Comparison of ENCODE assay signal across 2 cellular contexts in the genomic region with DNA sequence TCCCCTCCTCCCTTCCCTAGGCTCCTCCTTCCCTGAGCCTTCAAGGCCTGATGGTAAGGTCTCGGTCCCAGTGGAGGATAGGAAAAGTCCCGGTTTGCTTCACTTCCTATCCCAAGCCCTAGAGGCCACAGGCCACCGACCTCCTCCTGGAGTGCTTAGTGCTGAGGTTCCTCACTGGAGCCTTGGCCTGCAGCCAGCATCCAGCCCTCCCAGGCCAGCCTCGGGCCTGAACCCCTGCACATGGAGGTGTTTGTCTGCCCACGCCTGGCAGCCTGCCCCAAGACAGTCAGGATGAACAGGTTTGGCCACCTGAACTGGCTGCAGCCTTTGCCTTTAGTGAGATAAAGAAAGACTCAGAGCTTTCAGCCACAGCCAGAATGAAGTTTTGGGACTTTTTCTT.
TF ChIP-seq lines count a peak whose summit lies in the region.

No MANE protein-coding gene starts in this region.

TF ChIP-seq in liver, 16 proteins besides CTCF, POLR2A, EP300 and RAD21:
- TF ChIP-seq NR2F2 (IDR thresholded peaks at IDR 0.05), result peak; percentile 95
- no peak for TF ChIP-seq RXRA (IDR thresholded peaks at IDR 0.05)

TF ChIP-seq in HepG2, 621 proteins besides CTCF, POLR2A, EP300 and RAD21:
- TF ChIP-seq SATB2 (CRISPR knock-in tag; IDR thresholded peaks at IDR 0.05), result no peak
- TF ChIP-seq MEIS1 (CRISPR knock-in tag; IDR thresholded peaks at IDR 0.05; ENCODE audit: borderline replicate concordance), result no peak
- TF ChIP-seq, protein P1, sequence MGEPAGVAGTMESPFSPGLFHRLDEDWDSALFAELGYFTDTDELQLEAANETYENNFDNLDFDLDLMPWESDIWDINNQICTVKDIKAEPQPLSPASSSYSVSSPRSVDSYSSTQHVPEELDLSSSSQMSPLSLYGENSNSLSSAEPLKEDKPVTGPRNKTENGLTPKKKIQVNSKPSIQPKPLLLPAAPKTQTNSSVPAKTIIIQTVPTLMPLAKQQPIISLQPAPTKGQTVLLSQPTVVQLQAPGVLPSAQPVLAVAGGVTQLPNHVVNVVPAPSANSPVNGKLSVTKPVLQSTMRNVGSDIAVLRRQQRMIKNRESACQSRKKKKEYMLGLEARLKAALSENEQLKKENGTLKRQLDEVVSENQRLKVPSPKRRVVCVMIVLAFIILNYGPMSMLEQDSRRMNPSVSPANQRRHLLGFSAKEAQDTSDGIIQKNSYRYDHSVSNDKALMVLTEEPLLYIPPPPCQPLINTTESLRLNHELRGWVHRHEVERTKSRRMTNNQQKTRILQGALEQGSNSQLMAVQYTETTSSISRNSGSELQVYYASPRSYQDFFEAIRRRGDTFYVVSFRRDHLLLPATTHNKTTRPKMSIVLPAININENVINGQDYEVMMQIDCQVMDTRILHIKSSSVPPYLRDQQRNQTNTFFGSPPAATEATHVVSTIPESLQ (CRISPR knock-in tag; conservative IDR thresholded peaks at IDR 0.05), result no peak
- TF ChIP-seq, protein P2, sequence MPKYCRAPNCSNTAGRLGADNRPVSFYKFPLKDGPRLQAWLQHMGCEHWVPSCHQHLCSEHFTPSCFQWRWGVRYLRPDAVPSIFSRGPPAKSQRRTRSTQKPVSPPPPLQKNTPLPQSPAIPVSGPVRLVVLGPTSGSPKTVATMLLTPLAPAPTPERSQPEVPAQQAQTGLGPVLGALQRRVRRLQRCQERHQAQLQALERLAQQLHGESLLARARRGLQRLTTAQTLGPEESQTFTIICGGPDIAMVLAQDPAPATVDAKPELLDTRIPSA (CRISPR knock-in tag; IDR thresholded peaks at IDR 0.05; ENCODE audit: borderline replicate concordance), result no peak
- no peak for TF ChIP-seq ZNF331 (CRISPR knock-in tag; IDR thresholded peaks at IDR 0.05)
- TF ChIP-seq ZFP1 (CRISPR knock-in tag; IDR thresholded peaks at IDR 0.05), result no peak
- TF ChIP-seq, protein P3, sequence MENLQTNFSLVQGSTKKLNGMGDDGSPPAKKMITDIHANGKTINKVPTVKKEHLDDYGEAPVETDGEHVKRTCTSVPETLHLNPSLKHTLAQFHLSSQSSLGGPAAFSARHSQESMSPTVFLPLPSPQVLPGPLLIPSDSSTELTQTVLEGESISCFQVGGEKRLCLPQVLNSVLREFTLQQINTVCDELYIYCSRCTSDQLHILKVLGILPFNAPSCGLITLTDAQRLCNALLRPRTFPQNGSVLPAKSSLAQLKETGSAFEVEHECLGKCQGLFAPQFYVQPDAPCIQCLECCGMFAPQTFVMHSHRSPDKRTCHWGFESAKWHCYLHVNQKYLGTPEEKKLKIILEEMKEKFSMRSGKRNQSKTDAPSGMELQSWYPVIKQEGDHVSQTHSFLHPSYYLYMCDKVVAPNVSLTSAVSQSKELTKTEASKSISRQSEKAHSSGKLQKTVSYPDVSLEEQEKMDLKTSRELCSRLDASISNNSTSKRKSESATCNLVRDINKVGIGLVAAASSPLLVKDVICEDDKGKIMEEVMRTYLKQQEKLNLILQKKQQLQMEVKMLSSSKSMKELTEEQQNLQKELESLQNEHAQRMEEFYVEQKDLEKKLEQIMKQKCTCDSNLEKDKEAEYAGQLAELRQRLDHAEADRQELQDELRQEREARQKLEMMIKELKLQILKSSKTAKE (CRISPR knock-in tag; IDR thresholded peaks at IDR 0.05; ENCODE audit: borderline replicate concordance), result no peak
- TF ChIP-seq, protein P4, sequence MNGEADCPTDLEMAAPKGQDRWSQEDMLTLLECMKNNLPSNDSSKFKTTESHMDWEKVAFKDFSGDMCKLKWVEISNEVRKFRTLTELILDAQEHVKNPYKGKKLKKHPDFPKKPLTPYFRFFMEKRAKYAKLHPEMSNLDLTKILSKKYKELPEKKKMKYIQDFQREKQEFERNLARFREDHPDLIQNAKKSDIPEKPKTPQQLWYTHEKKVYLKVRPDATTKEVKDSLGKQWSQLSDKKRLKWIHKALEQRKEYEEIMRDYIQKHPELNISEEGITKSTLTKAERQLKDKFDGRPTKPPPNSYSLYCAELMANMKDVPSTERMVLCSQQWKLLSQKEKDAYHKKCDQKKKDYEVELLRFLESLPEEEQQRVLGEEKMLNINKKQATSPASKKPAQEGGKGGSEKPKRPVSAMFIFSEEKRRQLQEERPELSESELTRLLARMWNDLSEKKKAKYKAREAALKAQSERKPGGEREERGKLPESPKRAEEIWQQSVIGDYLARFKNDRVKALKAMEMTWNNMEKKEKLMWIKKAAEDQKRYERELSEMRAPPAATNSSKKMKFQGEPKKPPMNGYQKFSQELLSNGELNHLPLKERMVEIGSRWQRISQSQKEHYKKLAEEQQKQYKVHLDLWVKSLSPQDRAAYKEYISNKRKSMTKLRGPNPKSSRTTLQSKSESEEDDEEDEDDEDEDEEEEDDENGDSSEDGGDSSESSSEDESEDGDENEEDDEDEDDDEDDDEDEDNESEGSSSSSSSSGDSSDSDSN (CRISPR knock-in tag; IDR thresholded peaks at IDR 0.05), result no peak
- TF ChIP-seq, protein P5, sequence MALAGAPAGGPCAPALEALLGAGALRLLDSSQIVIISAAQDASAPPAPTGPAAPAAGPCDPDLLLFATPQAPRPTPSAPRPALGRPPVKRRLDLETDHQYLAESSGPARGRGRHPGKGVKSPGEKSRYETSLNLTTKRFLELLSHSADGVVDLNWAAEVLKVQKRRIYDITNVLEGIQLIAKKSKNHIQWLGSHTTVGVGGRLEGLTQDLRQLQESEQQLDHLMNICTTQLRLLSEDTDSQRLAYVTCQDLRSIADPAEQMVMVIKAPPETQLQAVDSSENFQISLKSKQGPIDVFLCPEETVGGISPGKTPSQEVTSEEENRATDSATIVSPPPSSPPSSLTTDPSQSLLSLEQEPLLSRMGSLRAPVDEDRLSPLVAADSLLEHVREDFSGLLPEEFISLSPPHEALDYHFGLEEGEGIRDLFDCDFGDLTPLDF (CRISPR knock-in tag; IDR thresholded peaks at IDR 0.05), result no peak
- TF ChIP-seq, protein P6, sequence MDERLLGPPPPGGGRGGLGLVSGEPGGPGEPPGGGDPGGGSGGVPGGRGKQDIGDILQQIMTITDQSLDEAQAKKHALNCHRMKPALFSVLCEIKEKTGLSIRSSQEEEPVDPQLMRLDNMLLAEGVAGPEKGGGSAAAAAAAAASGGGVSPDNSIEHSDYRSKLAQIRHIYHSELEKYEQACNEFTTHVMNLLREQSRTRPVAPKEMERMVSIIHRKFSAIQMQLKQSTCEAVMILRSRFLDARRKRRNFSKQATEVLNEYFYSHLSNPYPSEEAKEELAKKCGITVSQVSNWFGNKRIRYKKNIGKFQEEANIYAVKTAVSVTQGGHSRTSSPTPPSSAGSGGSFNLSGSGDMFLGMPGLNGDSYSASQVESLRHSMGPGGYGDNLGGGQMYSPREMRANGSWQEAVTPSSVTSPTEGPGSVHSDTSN (CRISPR knock-in tag; IDR thresholded peaks at IDR 0.05), result no peak
- no peak for TF ChIP-seq GATAD1 (CRISPR knock-in tag; IDR thresholded peaks at IDR 0.05)
- TF ChIP-seq PCBP1 (IDR thresholded peaks at IDR 0.05; ENCODE audit: borderline replicate concordance, low read depth, low read length), result no peak
- TF ChIP-seq SIN3A (IDR thresholded peaks at IDR 0.05; ENCODE audit: borderline replicate concordance, low read depth, low read length), result no peak
- no peak for TF ChIP-seq ZNF205 (CRISPR knock-in tag; IDR thresholded peaks at IDR 0.05)
